Comparison of ENCODE assay signal across 13 cellular contexts in genomic region chr10:124545346-124545745, GRCh38.
A peak's percentile ranks its signal among the peaks of the same experiment; 100 is the strongest.
DNase-seq lines count a peak whose midpoint lies in the region; ATAC-seq lines count a peak whose summit lies in the region.
"Had no signal": no experiment of that assay in that cellular context is flagged by ENCODE, and none has a peak within 500 bp of the region (broad histone marks: within the 10 kb centered on the region; RNA-seq: fewer than 3 reads in every experiment).

No MANE protein-coding gene starts in this region.

- no peak for ATAC-seq in GM19395 (IDR thresholded peaks at IDR 0.05; ENCODE audit: unreplicated experiment)
- no peak for ATAC-seq in GM21737 (IDR thresholded peaks at IDR 0.05; ENCODE audit: unreplicated experiment)
- no peak for ATAC-seq in HG03196 (IDR thresholded peaks at IDR 0.05; ENCODE audit: unreplicated experiment)

- H3K27ac ChIP-seq in angular gyrus (ENCODE audit: low read depth, low read length): peak overlapping the region; percentile 45
- H3K27ac ChIP-seq: gastroesophageal sphincter had no signal

- DNase-seq in stimulated activated CD4-positive, alpha-beta T cell treated with anti-CD3 and anti-CD28 coated beads, Interleukin-4, amount 100 ng/mL, for 1 hour: peak; percentile 13
- no peak for DNase-seq in stimulated activated CD4-positive, alpha-beta T cell treated with anti-CD3 and anti-CD28 coated beads, Interleukin-1b, Interleukin-23, amount 100 ng/mL, for 48 hours
- DNase-seq in NCI-H2029 (lab: John Stamatoyannopoulos, UW) (peak; percentile 26), GM19240 (ENCODE audit: insufficient read length, low spot score) (no peak)
- DNase-seq: activated CD4-positive, alpha-beta T cell treated with anti-CD3 and anti-CD28 coated beads, Interleukin-2, amount 50 U/mL, for 1 hour; activated effector memory CD4-positive, alpha-beta T cell treated with anti-CD3 and anti-CD28 coated beads, Interleukin-2, amount 50 U/mL, for 16 hours; CD4-positive, CD25-positive, alpha-beta regulatory T cell; NCI-H2171 treated with DMSO at 0.1 percent for 48 hours had no signal

Comparison
In these comparisons a context has a peak if more than half of its experiments do, and no peak if none do; other contexts are left out.
1. DNase-seq: peak in stimulated activated CD4-positive, alpha-beta T cell treated with anti-CD3 and anti-CD28 coated beads, Interleukin-4, amount 100 ng/mL, for 1 hour (single experiment) and NCI-H2029 (single experiment); none in stimulated activated CD4-positive, alpha-beta T cell treated with anti-CD3 and anti-CD28 coated beads, Interleukin-1b, Interleukin-23, amount 100 ng/mL, for 48 hours (single experiment) and GM19240 (single experiment).